ENCODE assay signal across 29 cellular contexts in the genomic region with DNA sequence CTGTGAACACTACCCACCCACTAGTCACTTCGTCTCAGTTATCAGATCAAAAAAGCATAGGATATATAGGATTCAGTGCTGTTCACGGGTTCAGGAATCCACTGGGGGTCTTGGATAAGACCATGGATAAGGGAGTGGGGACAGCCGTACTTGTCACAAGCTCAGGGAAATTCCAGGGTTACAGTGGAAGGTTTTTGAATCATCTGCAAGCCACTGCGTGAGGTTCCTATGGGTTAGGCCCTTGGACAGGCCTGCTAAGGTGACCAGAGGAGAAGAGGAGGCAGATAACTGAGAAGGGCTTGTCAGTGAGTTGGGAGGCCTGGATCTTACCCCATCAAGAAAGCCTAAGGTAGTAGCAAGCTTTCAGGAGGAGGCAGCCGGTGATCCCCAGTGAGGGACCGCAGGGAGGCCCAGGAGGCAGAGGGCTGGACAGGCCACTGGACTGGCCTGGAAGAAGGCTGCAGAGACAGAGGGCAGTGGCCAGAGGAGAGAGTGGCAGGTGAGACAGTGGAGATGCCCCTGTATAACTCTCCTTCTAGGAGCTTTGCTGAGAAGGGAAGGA. TPM values are rescaled to one million over a fixed set of nuclear protein-coding genes. Genes with fewer than 3 reads are reported as not detected.
DNase-seq lines count a peak whose midpoint lies in the region; ATAC-seq and TF ChIP-seq lines count a peak whose summit lies in the region.
"Had no signal": no experiment of that assay in that cellular context is flagged by ENCODE, and none has a peak within 500 bp of the region (broad histone marks: within the 10 kb centered on the region; RNA-seq: fewer than 3 reads in every experiment).

No MANE protein-coding gene starts in this region.

- H3K9ac ChIP-seq in neuronal stem cell (ENCODE audit: low read depth, low read length, poor library complexity) = no peak overlapping the region

- H3K36me3 Mint-ChIP-seq in natural killer cell (no peaks in the 10 kb centered on the region), chondrocyte (ENCODE audit: low read depth) (no peaks in the 10 kb centered on the region)
- no peaks in the 10 kb centered on the region for H3K36me3 Mint-ChIP-seq in natural killer cell treated with Interleukin-12 subunit alpha and Interleukin-12 subunit beta and Interleukin-15 and Interleukin-18, amount 100 ng/mL, for 72 hours
- H3K36me3 Mint-ChIP-seq: activated CD8-positive, alpha-beta memory T cell treated with anti-CD3 and anti-CD28 coated beads, Interleukin-2, amount 10 ng/mL, durations not matched to agents 7 days and 5 days; activated naive CD4-positive, alpha-beta T cell treated with anti-CD3 and anti-CD28 coated beads, Interleukin-2, amount 10 ng/mL, durations not matched to agents 7 days and 5 days had no signal

- WGBS in neuronal stem cell (ENCODE audit: extremely low coverage in 2 of 2, insufficient read length in 2 of 2, insufficient replicate concordance in 1 of 2), 2 donors = no CpG with 5 or more reads among the region's 6 CpGs

- no peak overlapping the region for H2BK15ac ChIP-seq in neuronal stem cell (ENCODE audit: low read length)

- no peak overlapping the region for H3K27ac ChIP-seq in neuronal stem cell (replicated peaks; ENCODE audit: low read length)
- H3K27ac ChIP-seq: brain microvascular endothelial cell, gastrocnemius medialis, SJSA1, thoracic aorta, vagina had no signal

- no peak overlapping the region for H2AK5ac ChIP-seq in neuronal stem cell (ENCODE audit: low read depth, low read length)

- H3K4me2 ChIP-seq in neuronal stem cell (ENCODE audit: insufficient read depth, low read length, poor library complexity, severe bottlenecking) = no peak overlapping the region

- peaks cover 0 to 59% (median 0%) of the 10 kb centered on the region in 3 experiments for H3K27me3 ChIP-seq in neuronal stem cell (ENCODE audit: control insufficient read depth in 3 of 3, insufficient read depth in 3 of 3, low read depth in 1 of 3, low read length in 3 of 3)
- H3K27me3 ChIP-seq: BE2C, gastrocnemius medialis, SJSA1, vagina had no signal

- H3K27ac Mint-ChIP-seq in natural killer cell = no peak overlapping the region
- H3K27ac Mint-ChIP-seq in natural killer cell treated with Interleukin-12 subunit alpha and Interleukin-12 subunit beta and Interleukin-15 and Interleukin-18, amount 100 ng/mL, for 72 hours = no peak overlapping the region
- no peak overlapping the region for H3K27ac Mint-ChIP-seq in chondrocyte (ENCODE audit: unreplicated experiment)
- H3K27ac Mint-ChIP-seq: activated B cell treated with CpG ODN at 0.5 μM for 24 hours; activated CD8-positive, alpha-beta memory T cell treated with anti-CD3 and anti-CD28 coated beads, Interleukin-2, amount 10 ng/mL, durations not matched to agents 7 days and 5 days; activated naive CD4-positive, alpha-beta T cell treated with anti-CD3 and anti-CD28 coated beads, Interleukin-2, amount 10 ng/mL, durations not matched to agents 7 days and 5 days; stimulated activated naive CD8-positive, alpha-beta T cell treated with anti-CD3 and anti-CD28 coated beads, Interleukin-15, Interleukin-2, amounts not matched to agents 100 ng/mL and 50 ng/mL, for 24 hours had no signal

- ATAC-seq in natural killer cell = no peak
- no peak for ATAC-seq in natural killer cell treated with Interleukin-12 subunit alpha and Interleukin-12 subunit beta and Interleukin-15 and Interleukin-18, amount 100 ng/mL, for 72 hours
- ATAC-seq in GM19463 (IDR thresholded peaks at IDR 0.05; ENCODE audit: unreplicated experiment) = no peak
- no peak for ATAC-seq in GM18520 (IDR thresholded peaks at IDR 0.05; ENCODE audit: unreplicated experiment)
- ATAC-seq: activated CD8-positive, alpha-beta memory T cell treated with anti-CD3 and anti-CD28 coated beads, Interleukin-2, amount 10 ng/mL, durations not matched to agents 7 days and 5 days; gastrocnemius medialis had no signal

- H3K4ac ChIP-seq in neuronal stem cell (ENCODE audit: low read length) = no peak overlapping the region

- H2BK12ac ChIP-seq in neuronal stem cell (ENCODE audit: low read length) = no peak overlapping the region

- H3K4me3 ChIP-seq in neuronal stem cell (ENCODE audit: low read length in 2 of 2) = no peak overlapping the region
- H3K4me3 ChIP-seq: gastrocnemius medialis, lung, SJSA1, thoracic aorta, vagina had no signal

- TF ChIP-seq CTCF in natural killer cell (IDR thresholded peaks at IDR 0.05) (no peak), chondrocyte (IDR thresholded peaks at IDR 0.05) (no peak)

- H3K4me1 Mint-ChIP-seq in natural killer cell (no peaks in the 10 kb centered on the region), chondrocyte (ENCODE audit: low read depth) (peaks cover 2% of the 10 kb centered on the region)
- peaks cover 0 to 2% of the 10 kb centered on the region in 2 donors for H3K4me1 Mint-ChIP-seq in natural killer cell treated with Interleukin-12 subunit alpha and Interleukin-12 subunit beta and Interleukin-15 and Interleukin-18, amount 100 ng/mL, for 72 hours (ENCODE audit: low read depth in 2 of 2)

- peak; percentile 9 for DNase-seq in natural killer cell
- no peak for DNase-seq in natural killer cell treated with Interleukin-12 subunit alpha and Interleukin-12 subunit beta and Interleukin-15 and Interleukin-18, amount 100 ng/mL, for 72 hours (ENCODE audit: low spot score)
- peak; percentile 44 for DNase-seq in chondrocyte (ENCODE audit: low spot score)
- DNase-seq in neuronal stem cell (ENCODE audit: low spot score) = no peak
- DNase-seq in NCI-H2029 (lab: John Stamatoyannopoulos, UW) = no peak
- DNase-seq: activated B cell treated with CpG ODN at 0.5 μM for 24 hours; activated CD8-positive, alpha-beta memory T cell treated with anti-CD3 and anti-CD28 coated beads, Interleukin-2, amount 10 ng/mL, durations not matched to agents 7 days and 5 days; activated naive CD4-positive, alpha-beta T cell treated with anti-CD3 and anti-CD28 coated beads, Interleukin-2, amount 10 ng/mL, durations not matched to agents 7 days and 5 days; BE2C; brain microvascular endothelial cell; DMS53; gastrocnemius medialis; NCI-H1048; NCI-H1694 treated with DMSO at 0.1 percent for 48 hours; NCI-H2171; NCI-H510A; stimulated activated CD8-positive, alpha-beta memory T cell treated with anti-CD3 and anti-CD28 coated beads, Interleukin-4, amount 100 ng/mL, for 48 hours; T-helper 1 cell had no signal

- H2BK5ac ChIP-seq in neuronal stem cell (ENCODE audit: low read length) = no peak overlapping the region

- H3K9me3 ChIP-seq in neuronal stem cell (replicated peaks in 1 of 2; ENCODE audit: control insufficient read depth in 2 of 2, insufficient read depth in 1 of 2, low read depth in 1 of 2, low read length in 2 of 2) = no peaks in the 10 kb centered on the region
- H3K9me3 ChIP-seq: BE2C, gastrocnemius medialis, SJSA1, thoracic aorta, vagina had no signal

- no peak overlapping the region for H3K23ac ChIP-seq in neuronal stem cell (ENCODE audit: low read depth, low read length, poor library complexity)

- H4K91ac ChIP-seq in neuronal stem cell (ENCODE audit: low read depth, low read length, poor library complexity) = no peak overlapping the region

- no peaks in the 10 kb centered on the region for H3K9me3 Mint-ChIP-seq in natural killer cell
- no peaks in the 10 kb centered on the region for H3K9me3 Mint-ChIP-seq in natural killer cell treated with Interleukin-12 subunit alpha and Interleukin-12 subunit beta and Interleukin-15 and Interleukin-18, amount 100 ng/mL, for 72 hours
- H3K9me3 Mint-ChIP-seq in chondrocyte (ENCODE audit: low read depth) = no peaks in the 10 kb centered on the region
- H3K9me3 Mint-ChIP-seq: activated B cell treated with CpG ODN at 0.5 μM for 24 hours; activated naive CD4-positive, alpha-beta T cell treated with anti-CD3 and anti-CD28 coated beads, Interleukin-2, amount 10 ng/mL, durations not matched to agents 7 days and 5 days; neural crest cell; stimulated activated naive CD8-positive, alpha-beta T cell treated with anti-CD3 and anti-CD28 coated beads, Interleukin-15, Interleukin-2, amounts not matched to agents 100 ng/mL and 50 ng/mL, for 24 hours had no signal

- peaks cover 3 to 6% of the 10 kb centered on the region in 2 donors for H3K4me1 ChIP-seq in neuronal stem cell (ENCODE audit: control insufficient read depth in 2 of 2, insufficient read depth in 1 of 2, low read depth in 1 of 2, low read length in 2 of 2)
- H3K4me1 ChIP-seq: gastrocnemius medialis, vagina had no signal

- H2AFZ ChIP-seq in neuronal stem cell (ENCODE audit: low read length) = no peak overlapping the region

- H3K27me3 Mint-ChIP-seq in natural killer cell (ENCODE audit: low read depth in 2 of 2) (no peaks in the 10 kb centered on the region), chondrocyte (ENCODE audit: low read depth) (peaks cover 25% of the 10 kb centered on the region)
- H3K27me3 Mint-ChIP-seq in natural killer cell treated with Interleukin-12 subunit alpha and Interleukin-12 subunit beta and Interleukin-15 and Interleukin-18, amount 100 ng/mL, for 72 hours = peaks cover 0 to 11% of the 10 kb centered on the region in 2 donors
- H3K27me3 Mint-ChIP-seq: stimulated activated naive CD8-positive, alpha-beta T cell treated with anti-CD3 and anti-CD28 coated beads, Interleukin-15, Interleukin-2, amounts not matched to agents 100 ng/mL and 50 ng/mL, for 24 hours had no signal

- no peak overlapping the region for H4K8ac ChIP-seq in neuronal stem cell (ENCODE audit: low read depth, low read length)

- H3K79me1 ChIP-seq in neuronal stem cell (ENCODE audit: low read depth, low read length) = no peaks in the 10 kb centered on the region

- peak overlapping the region; percentile 79 for H3K18ac ChIP-seq in neuronal stem cell (ENCODE audit: low read length)

- H3K14ac ChIP-seq in neuronal stem cell (ENCODE audit: low read length) = no peak overlapping the region

- no peaks in the 10 kb centered on the region for H3K36me3 ChIP-seq in neuronal stem cell (replicated peaks in 1 of 2; ENCODE audit: control insufficient read depth in 2 of 2, insufficient read depth in 2 of 2, low read length in 2 of 2)
- H3K36me3 ChIP-seq: BE2C, brain microvascular endothelial cell, gastrocnemius medialis, SJSA1, thoracic aorta, vagina had no signal

- H2BK120ac ChIP-seq in neuronal stem cell (ENCODE audit: low read depth, low read length) = no peak overlapping the region

- intact Hi-C loops in natural killer cell (cut with micrococcal nuclease) = no loop called here

- H3K4me3 Mint-ChIP-seq in natural killer cell (no peak overlapping the region), chondrocyte (ENCODE audit: unreplicated experiment) (no peak overlapping the region)
- H3K4me3 Mint-ChIP-seq in natural killer cell treated with Interleukin-12 subunit alpha and Interleukin-12 subunit beta and Interleukin-15 and Interleukin-18, amount 100 ng/mL, for 72 hours = no peak overlapping the region
- H3K4me3 Mint-ChIP-seq: activated B cell treated with CpG ODN at 0.5 μM for 24 hours; activated CD8-positive, alpha-beta memory T cell treated with anti-CD3 and anti-CD28 coated beads, Interleukin-2, amount 10 ng/mL, durations not matched to agents 7 days and 5 days; activated naive CD4-positive, alpha-beta T cell treated with anti-CD3 and anti-CD28 coated beads, Interleukin-2, amount 10 ng/mL, durations not matched to agents 7 days and 5 days; stimulated activated naive CD8-positive, alpha-beta T cell treated with anti-CD3 and anti-CD28 coated beads, Interleukin-15, Interleukin-2, amounts not matched to agents 100 ng/mL and 50 ng/mL, for 24 hours had no signal

RNA-seq across cellular contexts. Expression of gene NGFR, which starts 27.3 kb away (rescaled TPM):
- total RNA-seq in natural killer cell (1 to 10 TPM in 2 of 3 donors, under 1 TPM in 1; 0.91 to 1.8 (median 1.2) TPM), chondrocyte (1.7 to 4.4 TPM (median 1.8 TPM) in 3 replicates)
- under 1 TPM in 1 of 2 donors, not detected in 1; 0.26 TPM for total RNA-seq in natural killer cell treated with Interleukin-12 subunit alpha and Interleukin-12 subunit beta and Interleukin-15 and Interleukin-18, amount 100 ng/mL, for 72 hours
- 29.4 TPM for polyA plus RNA-seq in neuronal stem cell (2013, experiment 1 of 2)
- 29.5 TPM for polyA plus RNA-seq in neuronal stem cell (2013, experiment 2 of 2)
- total RNA-seq: endothelial cell of umbilical vein, HT-29 had no signal
- polyA plus RNA-seq: endothelial cell of umbilical vein had no signal

RNA-seq across cellular contexts. Expression of gene NXPH3, which starts 53.3 kb away (rescaled TPM):
- not detected for total RNA-seq in natural killer cell
- not detected for total RNA-seq in natural killer cell treated with Interleukin-12 subunit alpha and Interleukin-12 subunit beta and Interleukin-15 and Interleukin-18, amount 100 ng/mL, for 72 hours
- 4.2 to 4.7 TPM (median 4.5 TPM) in 3 replicates for total RNA-seq in chondrocyte
- polyA plus RNA-seq in neuronal stem cell (2013, experiment 1 of 2) = 2.9 TPM
- polyA plus RNA-seq in neuronal stem cell (2013, experiment 2 of 2) = 2.8 TPM
- total RNA-seq: activated B cell treated with CpG ODN at 0.5 μM for 24 hours, HT-29, RPMI7951 had no signal

Comparison
In these comparisons a context has a peak if more than half of its experiments do, and no peak if none do; other contexts are left out.
1. DNase-seq: peak in natural killer cell (single experiment) and chondrocyte (single experiment); none in natural killer cell treated with Interleukin-12 subunit alpha and Interleukin-12 subunit beta and Interleukin-15 and Interleukin-18, amount 100 ng/mL, for 72 hours (single experiment), neuronal stem cell (single experiment) and NCI-H2029 (single experiment).